In the genomic region with DNA sequence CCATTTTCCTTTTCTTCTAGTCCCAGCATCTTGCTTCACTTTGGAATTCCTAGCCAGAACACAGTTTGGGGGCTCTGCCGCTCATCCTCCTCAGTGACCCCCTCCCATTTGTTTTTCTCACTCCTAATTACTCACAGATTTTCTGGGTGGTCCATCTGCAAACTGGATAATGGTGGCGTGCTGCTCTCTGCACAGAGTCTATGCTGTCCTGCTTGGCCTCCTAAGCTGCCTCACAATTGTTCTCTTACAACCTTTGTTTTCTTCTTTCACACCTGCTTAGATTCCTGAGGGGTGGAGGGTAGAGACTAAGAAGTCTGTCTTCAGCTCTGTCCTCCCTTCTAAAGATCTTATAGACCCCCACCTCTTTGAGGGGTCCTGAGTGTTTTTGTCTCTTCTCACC, we compare ENCODE assay signal across 1 cellular context.
TF ChIP-seq lines count a peak whose summit lies in the region.

No MANE protein-coding gene starts in this region.

TF ChIP-seq in H1, 55 proteins besides CTCF, POLR2A, EP300 and RAD21:
- TF ChIP-seq CEBPB (IDR thresholded peaks at IDR 0.05; ENCODE audit: low read depth, low read length) = 0 out of 2 replicates have a peak, but pooled peaks have one; percentile 11
- TF ChIP-seq, protein P1, sequence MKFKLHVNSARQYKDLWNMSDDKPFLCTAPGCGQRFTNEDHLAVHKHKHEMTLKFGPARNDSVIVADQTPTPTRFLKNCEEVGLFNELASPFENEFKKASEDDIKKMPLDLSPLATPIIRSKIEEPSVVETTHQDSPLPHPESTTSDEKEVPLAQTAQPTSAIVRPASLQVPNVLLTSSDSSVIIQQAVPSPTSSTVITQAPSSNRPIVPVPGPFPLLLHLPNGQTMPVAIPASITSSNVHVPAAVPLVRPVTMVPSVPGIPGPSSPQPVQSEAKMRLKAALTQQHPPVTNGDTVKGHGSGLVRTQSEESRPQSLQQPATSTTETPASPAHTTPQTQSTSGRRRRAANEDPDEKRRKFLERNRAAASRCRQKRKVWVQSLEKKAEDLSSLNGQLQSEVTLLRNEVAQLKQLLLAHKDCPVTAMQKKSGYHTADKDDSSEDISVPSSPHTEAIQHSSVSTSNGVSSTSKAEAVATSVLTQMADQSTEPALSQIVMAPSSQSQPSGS (IDR thresholded peaks at IDR 0.05; ENCODE audit: low read length) = no peak
- TF ChIP-seq CHD2 (IDR thresholded peaks at IDR 0.05; ENCODE audit: low read length) = no peak
- peak; percentile 89 for TF ChIP-seq TCF12 (IDR thresholded peaks at IDR 0.05; ENCODE audit: low read depth, low read length)
- TF ChIP-seq BCL11A (IDR thresholded peaks at IDR 0.05; ENCODE audit: low read depth in 2 of 2, low read length in 2 of 2) = peak in 1 of 2 experiments; percentile 26
- 0 out of 2 replicates have a peak, but pooled peaks have one; percentile 29 for TF ChIP-seq TEAD4 (IDR thresholded peaks at IDR 0.05; ENCODE audit: low read depth, low read length)
- TF ChIP-seq, protein P2, sequence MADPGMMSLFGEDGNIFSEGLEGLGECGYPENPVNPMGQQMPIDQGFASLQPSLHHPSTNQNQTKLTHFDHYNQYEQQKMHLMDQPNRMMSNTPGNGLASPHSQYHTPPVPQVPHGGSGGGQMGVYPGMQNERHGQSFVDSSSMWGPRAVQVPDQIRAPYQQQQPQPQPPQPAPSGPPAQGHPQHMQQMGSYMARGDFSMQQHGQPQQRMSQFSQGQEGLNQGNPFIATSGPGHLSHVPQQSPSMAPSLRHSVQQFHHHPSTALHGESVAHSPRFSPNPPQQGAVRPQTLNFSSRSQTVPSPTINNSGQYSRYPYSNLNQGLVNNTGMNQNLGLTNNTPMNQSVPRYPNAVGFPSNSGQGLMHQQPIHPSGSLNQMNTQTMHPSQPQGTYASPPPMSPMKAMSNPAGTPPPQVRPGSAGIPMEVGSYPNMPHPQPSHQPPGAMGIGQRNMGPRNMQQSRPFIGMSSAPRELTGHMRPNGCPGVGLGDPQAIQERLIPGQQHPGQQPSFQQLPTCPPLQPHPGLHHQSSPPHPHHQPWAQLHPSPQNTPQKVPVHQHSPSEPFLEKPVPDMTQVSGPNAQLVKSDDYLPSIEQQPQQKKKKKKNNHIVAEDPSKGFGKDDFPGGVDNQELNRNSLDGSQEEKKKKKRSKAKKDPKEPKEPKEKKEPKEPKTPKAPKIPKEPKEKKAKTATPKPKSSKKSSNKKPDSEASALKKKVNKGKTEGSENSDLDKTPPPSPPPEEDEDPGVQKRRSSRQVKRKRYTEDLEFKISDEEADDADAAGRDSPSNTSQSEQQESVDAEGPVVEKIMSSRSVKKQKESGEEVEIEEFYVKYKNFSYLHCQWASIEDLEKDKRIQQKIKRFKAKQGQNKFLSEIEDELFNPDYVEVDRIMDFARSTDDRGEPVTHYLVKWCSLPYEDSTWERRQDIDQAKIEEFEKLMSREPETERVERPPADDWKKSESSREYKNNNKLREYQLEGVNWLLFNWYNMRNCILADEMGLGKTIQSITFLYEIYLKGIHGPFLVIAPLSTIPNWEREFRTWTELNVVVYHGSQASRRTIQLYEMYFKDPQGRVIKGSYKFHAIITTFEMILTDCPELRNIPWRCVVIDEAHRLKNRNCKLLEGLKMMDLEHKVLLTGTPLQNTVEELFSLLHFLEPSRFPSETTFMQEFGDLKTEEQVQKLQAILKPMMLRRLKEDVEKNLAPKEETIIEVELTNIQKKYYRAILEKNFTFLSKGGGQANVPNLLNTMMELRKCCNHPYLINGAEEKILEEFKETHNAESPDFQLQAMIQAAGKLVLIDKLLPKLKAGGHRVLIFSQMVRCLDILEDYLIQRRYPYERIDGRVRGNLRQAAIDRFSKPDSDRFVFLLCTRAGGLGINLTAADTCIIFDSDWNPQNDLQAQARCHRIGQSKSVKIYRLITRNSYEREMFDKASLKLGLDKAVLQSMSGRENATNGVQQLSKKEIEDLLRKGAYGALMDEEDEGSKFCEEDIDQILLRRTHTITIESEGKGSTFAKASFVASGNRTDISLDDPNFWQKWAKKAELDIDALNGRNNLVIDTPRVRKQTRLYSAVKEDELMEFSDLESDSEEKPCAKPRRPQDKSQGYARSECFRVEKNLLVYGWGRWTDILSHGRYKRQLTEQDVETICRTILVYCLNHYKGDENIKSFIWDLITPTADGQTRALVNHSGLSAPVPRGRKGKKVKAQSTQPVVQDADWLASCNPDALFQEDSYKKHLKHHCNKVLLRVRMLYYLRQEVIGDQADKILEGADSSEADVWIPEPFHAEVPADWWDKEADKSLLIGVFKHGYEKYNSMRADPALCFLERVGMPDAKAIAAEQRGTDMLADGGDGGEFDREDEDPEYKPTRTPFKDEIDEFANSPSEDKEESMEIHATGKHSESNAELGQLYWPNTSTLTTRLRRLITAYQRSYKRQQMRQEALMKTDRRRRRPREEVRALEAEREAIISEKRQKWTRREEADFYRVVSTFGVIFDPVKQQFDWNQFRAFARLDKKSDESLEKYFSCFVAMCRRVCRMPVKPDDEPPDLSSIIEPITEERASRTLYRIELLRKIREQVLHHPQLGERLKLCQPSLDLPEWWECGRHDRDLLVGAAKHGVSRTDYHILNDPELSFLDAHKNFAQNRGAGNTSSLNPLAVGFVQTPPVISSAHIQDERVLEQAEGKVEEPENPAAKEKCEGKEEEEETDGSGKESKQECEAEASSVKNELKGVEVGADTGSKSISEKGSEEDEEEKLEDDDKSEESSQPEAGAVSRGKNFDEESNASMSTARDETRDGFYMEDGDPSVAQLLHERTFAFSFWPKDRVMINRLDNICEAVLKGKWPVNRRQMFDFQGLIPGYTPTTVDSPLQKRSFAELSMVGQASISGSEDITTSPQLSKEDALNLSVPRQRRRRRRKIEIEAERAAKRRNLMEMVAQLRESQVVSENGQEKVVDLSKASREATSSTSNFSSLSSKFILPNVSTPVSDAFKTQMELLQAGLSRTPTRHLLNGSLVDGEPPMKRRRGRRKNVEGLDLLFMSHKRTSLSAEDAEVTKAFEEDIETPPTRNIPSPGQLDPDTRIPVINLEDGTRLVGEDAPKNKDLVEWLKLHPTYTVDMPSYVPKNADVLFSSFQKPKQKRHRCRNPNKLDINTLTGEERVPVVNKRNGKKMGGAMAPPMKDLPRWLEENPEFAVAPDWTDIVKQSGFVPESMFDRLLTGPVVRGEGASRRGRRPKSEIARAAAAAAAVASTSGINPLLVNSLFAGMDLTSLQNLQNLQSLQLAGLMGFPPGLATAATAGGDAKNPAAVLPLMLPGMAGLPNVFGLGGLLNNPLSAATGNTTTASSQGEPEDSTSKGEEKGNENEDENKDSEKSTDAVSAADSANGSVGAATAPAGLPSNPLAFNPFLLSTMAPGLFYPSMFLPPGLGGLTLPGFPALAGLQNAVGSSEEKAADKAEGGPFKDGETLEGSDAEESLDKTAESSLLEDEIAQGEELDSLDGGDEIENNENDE (IDR thresholded peaks at IDR 0.05; ENCODE audit: insufficient replicate concordance, low read length) = peak; percentile 39
- no peak for TF ChIP-seq SAP30 (IDR thresholded peaks at IDR 0.05; ENCODE audit: insufficient read depth, insufficient replicate concordance, low read length)
